Comparison of ENCODE assay signal across 1 cellular context in the genomic region with DNA sequence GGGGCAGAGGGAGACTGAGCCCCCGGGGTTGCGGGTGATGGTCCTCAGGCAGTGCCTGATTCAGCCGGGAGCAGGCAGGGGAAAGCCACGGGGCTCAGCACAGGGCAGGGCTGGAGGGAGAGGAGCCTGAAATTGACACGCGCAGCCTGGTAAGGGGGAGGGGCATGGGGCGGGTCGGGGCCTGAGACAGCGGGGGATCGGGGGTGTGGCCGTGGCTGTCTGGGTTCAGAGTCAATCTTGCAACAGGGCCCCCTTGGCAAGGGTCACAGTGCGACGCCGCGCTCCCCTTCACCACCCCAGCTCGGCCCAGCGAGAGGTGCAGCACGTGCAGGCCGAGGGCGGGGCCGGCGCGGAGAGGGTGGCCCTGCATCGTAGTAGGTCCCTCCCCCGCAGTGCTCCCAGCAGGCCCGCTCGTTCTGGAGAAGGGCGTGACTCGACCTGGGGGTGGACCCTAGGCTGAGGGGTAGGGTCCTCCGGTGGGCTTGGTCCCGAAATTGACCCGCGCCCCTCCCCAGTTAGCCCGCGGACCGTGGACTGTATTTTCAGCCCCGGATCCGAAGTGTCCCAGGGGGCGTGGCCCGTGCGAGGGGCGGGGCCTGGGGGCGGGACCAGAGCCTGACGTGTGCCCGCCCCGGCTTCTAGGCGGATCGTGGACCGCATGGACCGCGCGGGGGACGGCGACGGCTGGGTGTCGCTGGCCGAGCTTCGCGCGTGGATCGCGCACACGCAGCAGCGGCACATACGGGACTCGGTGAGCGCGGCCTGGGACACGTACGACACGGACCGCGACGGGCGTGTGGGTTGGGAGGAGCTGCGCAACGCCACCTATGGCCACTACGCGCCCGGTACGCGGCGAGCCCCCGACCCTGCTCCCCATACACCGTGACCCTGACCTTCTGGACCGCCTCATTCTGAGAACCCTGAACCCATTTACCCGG.
A peak's percentile ranks its signal among the peaks of the same experiment; 100 is the strongest.
TF ChIP-seq lines count a peak whose summit lies in the region.

No MANE protein-coding gene starts in this region.

TF ChIP-seq in K562, 482 proteins besides CTCF, POLR2A, EP300 and RAD21 (continued from another document and continues in another):
- TF ChIP-seq CREB3L1 (IDR thresholded peaks at IDR 0.05; ENCODE audit: borderline replicate concordance, low read depth) (peak; percentile 38; the same call in 1 of the 2 replicates), POLR2AphosphoS2 (IDR thresholded peaks at IDR 0.05; ENCODE audit: low read length) (no peak), ZNF592 (IDR thresholded peaks at IDR 0.05) (no peak), HDGF (IDR thresholded peaks at IDR 0.05) (no peak), ZFP1 (CRISPR knock-in tag; IDR thresholded peaks at IDR 0.05) (no peak), HIVEP1 (CRISPR knock-in tag; IDR thresholded peaks at IDR 0.05) (no peak), NR2C1 (IDR thresholded peaks at IDR 0.05) (no peak), NR2C1 (tag; IDR thresholded peaks at IDR 0.05) (no peak), HDAC1 (IDR thresholded peaks at IDR 0.05) (peak in 1 of 2 experiments; percentile 85; a peak in 1 of 4 replicates), NR2F6 (CRISPR knock-in tag; IDR thresholded peaks at IDR 0.05) (no peak), MEIS2 (IDR thresholded peaks at IDR 0.05; ENCODE audit: partially characterized antibody) (no peak), MTA2 (IDR thresholded peaks at IDR 0.05; ENCODE audit: low read depth) (no peak), POLR2G (IDR thresholded peaks at IDR 0.05; ENCODE audit: low read depth, low read length) (peak; percentile 68), ZNF23 (CRISPR knock-in tag; IDR thresholded peaks at IDR 0.05) (no peak), ZNF431 (CRISPR knock-in tag; IDR thresholded peaks at IDR 0.05) (no peak; the same call in 1 of the 2 replicates), ZC3H4 (CRISPR knock-in tag; IDR thresholded peaks at IDR 0.05; ENCODE audit: borderline replicate concordance) (no peak), BRD9 (IDR thresholded peaks at IDR 0.05; ENCODE audit: low read depth, partially characterized antibody) (no peak), ZSCAN32 (CRISPR knock-in tag; IDR thresholded peaks at IDR 0.05) (no peak), ARID1B (IDR thresholded peaks at IDR 0.05) (no peak), MECOM (CRISPR knock-in tag; IDR thresholded peaks at IDR 0.05) (no peak), NCOA2 (IDR thresholded peaks at IDR 0.05; ENCODE audit: partially characterized antibody in 2 of 2) (no peak), NCOR1 (IDR thresholded peaks at IDR 0.05) (no peak), POLR3G (IDR thresholded peaks at IDR 0.05; ENCODE audit: extremely low read depth, insufficient read length, insufficient replicate concordance) (no peak), HNRNPK (IDR thresholded peaks at IDR 0.05; ENCODE audit: low read depth, low read length, poor library complexity, severe bottlenecking) (no peak), TEAD1 (CRISPR knock-in tag; IDR thresholded peaks at IDR 0.05) (0 out of 4 replicates have a peak, but pooled peaks of 1 of the 2 experiments have one; percentile 44), PRMT5 (CRISPR knock-in tag; IDR thresholded peaks at IDR 0.05) (no peak), ZNF57 (CRISPR knock-in tag; IDR thresholded peaks at IDR 0.05) (no peak), ZBTB43 (CRISPR knock-in tag; IDR thresholded peaks at IDR 0.05) (no peak), ZNF143 (CRISPR knock-in tag; IDR thresholded peaks at IDR 0.05) (no peak), ZNF224 (CRISPR knock-in tag; IDR thresholded peaks at IDR 0.05) (no peak), ZZZ3 (IDR thresholded peaks at IDR 0.05) (no peak), HES1 (IDR thresholded peaks at IDR 0.05; ENCODE audit: low read depth) (peak; percentile 65), SMC3 (conservative IDR thresholded peaks at IDR 0.05; ENCODE audit: insufficient read depth, low read depth, low read length) (no peak), ZNF551 (CRISPR knock-in tag; IDR thresholded peaks at IDR 0.05) (no peak), FIP1L1 (IDR thresholded peaks at IDR 0.05; ENCODE audit: low read depth, low read length, poor library complexity, severe bottlenecking) (no peak), GTF2B (IDR thresholded peaks at IDR 0.05; ENCODE audit: extremely low read depth, insufficient read length) (no peak), ZNF511 (CRISPR knock-in tag; IDR thresholded peaks at IDR 0.05) (peak; percentile 73; the same call in 1 of the 2 replicates), LARP7 (IDR thresholded peaks at IDR 0.05) (no peak)
- TF ChIP-seq, protein P1, sequence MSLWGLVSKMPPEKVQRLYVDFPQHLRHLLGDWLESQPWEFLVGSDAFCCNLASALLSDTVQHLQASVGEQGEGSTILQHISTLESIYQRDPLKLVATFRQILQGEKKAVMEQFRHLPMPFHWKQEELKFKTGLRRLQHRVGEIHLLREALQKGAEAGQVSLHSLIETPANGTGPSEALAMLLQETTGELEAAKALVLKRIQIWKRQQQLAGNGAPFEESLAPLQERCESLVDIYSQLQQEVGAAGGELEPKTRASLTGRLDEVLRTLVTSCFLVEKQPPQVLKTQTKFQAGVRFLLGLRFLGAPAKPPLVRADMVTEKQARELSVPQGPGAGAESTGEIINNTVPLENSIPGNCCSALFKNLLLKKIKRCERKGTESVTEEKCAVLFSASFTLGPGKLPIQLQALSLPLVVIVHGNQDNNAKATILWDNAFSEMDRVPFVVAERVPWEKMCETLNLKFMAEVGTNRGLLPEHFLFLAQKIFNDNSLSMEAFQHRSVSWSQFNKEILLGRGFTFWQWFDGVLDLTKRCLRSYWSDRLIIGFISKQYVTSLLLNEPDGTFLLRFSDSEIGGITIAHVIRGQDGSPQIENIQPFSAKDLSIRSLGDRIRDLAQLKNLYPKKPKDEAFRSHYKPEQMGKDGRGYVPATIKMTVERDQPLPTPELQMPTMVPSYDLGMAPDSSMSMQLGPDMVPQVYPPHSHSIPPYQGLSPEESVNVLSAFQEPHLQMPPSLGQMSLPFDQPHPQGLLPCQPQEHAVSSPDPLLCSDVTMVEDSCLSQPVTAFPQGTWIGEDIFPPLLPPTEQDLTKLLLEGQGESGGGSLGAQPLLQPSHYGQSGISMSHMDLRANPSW (CRISPR knock-in tag; IDR thresholded peaks at IDR 0.05) = no peak
- TF ChIP-seq, protein P2, sequence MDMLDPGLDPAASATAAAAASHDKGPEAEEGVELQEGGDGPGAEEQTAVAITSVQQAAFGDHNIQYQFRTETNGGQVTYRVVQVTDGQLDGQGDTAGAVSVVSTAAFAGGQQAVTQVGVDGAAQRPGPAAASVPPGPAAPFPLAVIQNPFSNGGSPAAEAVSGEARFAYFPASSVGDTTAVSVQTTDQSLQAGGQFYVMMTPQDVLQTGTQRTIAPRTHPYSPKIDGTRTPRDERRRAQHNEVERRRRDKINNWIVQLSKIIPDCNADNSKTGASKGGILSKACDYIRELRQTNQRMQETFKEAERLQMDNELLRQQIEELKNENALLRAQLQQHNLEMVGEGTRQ (CRISPR knock-in tag; IDR thresholded peaks at IDR 0.05) = peak; percentile 83
- TF ChIP-seq, protein P3, sequence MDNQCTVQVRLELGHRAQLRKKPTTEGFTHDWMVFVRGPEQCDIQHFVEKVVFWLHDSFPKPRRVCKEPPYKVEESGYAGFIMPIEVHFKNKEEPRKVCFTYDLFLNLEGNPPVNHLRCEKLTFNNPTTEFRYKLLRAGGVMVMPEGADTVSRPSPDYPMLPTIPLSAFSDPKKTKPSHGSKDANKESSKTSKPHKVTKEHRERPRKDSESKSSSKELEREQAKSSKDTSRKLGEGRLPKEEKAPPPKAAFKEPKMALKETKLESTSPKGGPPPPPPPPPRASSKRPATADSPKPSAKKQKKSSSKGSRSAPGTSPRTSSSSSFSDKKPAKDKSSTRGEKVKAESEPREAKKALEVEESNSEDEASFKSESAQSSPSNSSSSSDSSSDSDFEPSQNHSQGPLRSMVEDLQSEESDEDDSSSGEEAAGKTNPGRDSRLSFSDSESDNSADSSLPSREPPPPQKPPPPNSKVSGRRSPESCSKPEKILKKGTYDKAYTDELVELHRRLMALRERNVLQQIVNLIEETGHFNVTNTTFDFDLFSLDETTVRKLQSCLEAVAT (IDR thresholded peaks at IDR 0.05) = no peak
- TF ChIP-seq, protein P4, sequence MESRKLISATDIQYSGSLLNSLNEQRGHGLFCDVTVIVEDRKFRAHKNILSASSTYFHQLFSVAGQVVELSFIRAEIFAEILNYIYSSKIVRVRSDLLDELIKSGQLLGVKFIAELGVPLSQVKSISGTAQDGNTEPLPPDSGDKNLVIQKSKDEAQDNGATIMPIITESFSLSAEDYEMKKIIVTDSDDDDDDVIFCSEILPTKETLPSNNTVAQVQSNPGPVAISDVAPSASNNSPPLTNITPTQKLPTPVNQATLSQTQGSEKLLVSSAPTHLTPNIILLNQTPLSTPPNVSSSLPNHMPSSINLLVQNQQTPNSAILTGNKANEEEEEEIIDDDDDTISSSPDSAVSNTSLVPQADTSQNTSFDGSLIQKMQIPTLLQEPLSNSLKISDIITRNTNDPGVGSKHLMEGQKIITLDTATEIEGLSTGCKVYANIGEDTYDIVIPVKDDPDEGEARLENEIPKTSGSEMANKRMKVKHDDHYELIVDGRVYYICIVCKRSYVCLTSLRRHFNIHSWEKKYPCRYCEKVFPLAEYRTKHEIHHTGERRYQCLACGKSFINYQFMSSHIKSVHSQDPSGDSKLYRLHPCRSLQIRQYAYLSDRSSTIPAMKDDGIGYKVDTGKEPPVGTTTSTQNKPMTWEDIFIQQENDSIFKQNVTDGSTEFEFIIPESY (CRISPR knock-in tag; IDR thresholded peaks at IDR 0.05) = peak; percentile 61
- TF ChIP-seq, protein P5, sequence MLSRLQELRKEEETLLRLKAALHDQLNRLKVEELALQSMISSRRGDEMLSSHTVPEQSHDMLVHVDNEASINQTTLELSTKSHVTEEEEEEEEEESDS (CRISPR knock-in tag; IDR thresholded peaks at IDR 0.05) = no peak
